8 cellular contexts compared by ENCODE assay signal in the genomic region with DNA sequence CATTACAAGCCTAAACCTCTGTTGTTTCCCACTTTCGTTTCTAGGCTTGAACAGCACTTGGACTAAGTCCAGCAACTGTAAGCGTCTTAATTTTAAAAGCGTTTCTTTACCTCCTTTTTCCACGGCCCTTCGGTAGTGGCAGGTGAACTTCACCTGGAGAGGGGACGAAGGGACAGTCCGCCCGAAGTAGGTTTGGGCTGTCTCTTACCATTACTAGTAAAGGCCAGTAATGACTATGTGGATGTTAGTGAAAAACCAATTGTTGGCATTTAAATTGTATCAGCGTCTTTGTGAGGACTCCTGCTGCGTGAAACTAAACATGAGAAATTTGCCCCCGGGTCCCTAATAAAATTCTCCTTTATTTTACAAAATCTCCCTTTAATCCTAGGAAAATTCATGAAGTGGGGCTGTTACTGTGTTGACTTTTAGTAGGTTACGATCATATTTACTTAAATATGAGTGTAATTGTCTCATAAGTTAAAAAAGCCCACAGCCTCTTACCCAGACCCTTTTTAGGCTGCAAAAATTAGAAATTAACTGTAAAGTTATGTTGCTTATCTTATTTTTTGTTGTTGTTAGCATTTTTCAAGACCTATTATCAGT. TPM values are rescaled to one million over a fixed set of nuclear protein-coding genes. Genes with fewer than 3 reads are reported as not detected.
DNase-seq lines count a peak whose midpoint lies in the region; ATAC-seq and TF ChIP-seq lines count a peak whose summit lies in the region.

No MANE protein-coding gene starts in this region.

- no peaks in the 10 kb centered on the region for H3K9me3 Mint-ChIP-seq in activated CD4-positive, alpha-beta memory T cell treated with anti-CD3 and anti-CD28 coated beads, Interleukin-2, amount 10 ng/mL, durations not matched to agents 7 days and 5 days

- intact Hi-C loops in A673 (cut with micrococcal nuclease; ENCODE audit: unreplicated experiment) (loop anchor here (10.0 kb wide), 1 partner anchor 341 kb away; no protein-coding TSS in a partner anchor), heart right ventricle (cut with DNase I) (loop anchor here in 9 of 10 donors (1.0 to 10.0 kb wide), 10 partner anchors 68 to 351 kb away; partner anchors contain the start of genes RB1 (in 7 of the 9) and MED4 (in 4 of the 9)), sigmoid colon (cut with DNase I) (loop anchor here (1.0 to 5.0 kb wide), 7 partner anchors 69 to 743 kb away; partner anchors contain the start of genes FNDC3A, MED4, NUDT15 and RB1)

- H3K27ac ChIP-seq in A673 (ENCODE audit: low read depth, low read length, poor library complexity, severe bottlenecking) (peak overlapping the region; percentile 97), heart right ventricle (peak overlapping the region; percentile 98 to 100 (median 100)), sigmoid colon (peak overlapping the region; percentile 96 to 100 (median 99))

- H3K4me1 ChIP-seq in A673 (ENCODE audit: insufficient read depth, low read length, poor library complexity, severe bottlenecking) (peaks cover 31% of the 10 kb centered on the region), heart right ventricle (peaks cover 0 to 62% (median 52%) of the 10 kb centered on the region in 9 donors), sigmoid colon (peaks cover 0 to 53% (median 39%) of the 10 kb centered on the region in 4 donors)

- peak overlapping the region; percentile 90 for H3K4me3 Mint-ChIP-seq in activated CD4-positive, alpha-beta memory T cell treated with anti-CD3 and anti-CD28 coated beads, Interleukin-2, amount 10 ng/mL, durations not matched to agents 7 days and 5 days

- H3K27ac Mint-ChIP-seq in activated CD4-positive, alpha-beta memory T cell treated with anti-CD3 and anti-CD28 coated beads, Interleukin-2, amount 10 ng/mL, durations not matched to agents 7 days and 5 days = peak overlapping the region; percentile 86

- ATAC-seq in heart right ventricle = peak in 5 of 8 donors; percentile 1 to 3 (median 2)

- DNase-seq in A673 (ENCODE audit: low spot score) = no peak
- DNase-seq in H7 = peak; percentile 13
- no peak for DNase-seq in activated CD4-positive, alpha-beta memory T cell treated with anti-CD3 and anti-CD28 coated beads, Interleukin-2, amount 10 ng/mL, durations not matched to agents 7 days and 5 days
- DNase-seq in heart right ventricle = no peak
- DNase-seq in sigmoid colon = peak; percentile 65
- DNase-seq in activated effector memory CD4-positive, alpha-beta T cell treated with anti-CD3 and anti-CD28 coated beads, Interleukin-2, amount 50 U/mL, for 16 hours = no peak
- no peak for DNase-seq in COLO829 (ENCODE audit: low spot score)
- no peak for DNase-seq in NCI-H2171 (lab: John Stamatoyannopoulos, UW)

- BruUV-seq in A673 (replicated peaks; lab: Mats Ljungman, UMichigan) = TSS peak; percentile 42

- POLR2A ChIA-PET in A673 (lab: Charles Lee; ENCODE audit: low non-redundant PET) = no interaction called here
- POLR2A ChIA-PET in activated CD4-positive, alpha-beta memory T cell treated with anti-CD3 and anti-CD28 coated beads, Interleukin-2, amount 10 ng/mL, durations not matched to agents 7 days and 5 days (lab: Charles Lee) = interaction anchor here (0.8 to 2.5 kb wide), 14 partner anchors 11 to 329 kb away, joined by 3 to 46 read pairs (median 7); partner anchors contain the start of genes NUDT15, RB1 and RCBTB2

- 0 to 1% methylated on average over 12 of the region's 12 CpGs for WGBS in heart right ventricle, 2 donors
- WGBS in sigmoid colon, 2 donors = 0 to 1% methylated on average over 12 of the region's 12 CpGs

- CTCF ChIA-PET in A673 (lab: Charles Lee) = no interaction called here
- CTCF ChIA-PET in activated CD4-positive, alpha-beta memory T cell treated with anti-CD3 and anti-CD28 coated beads, Interleukin-2, amount 10 ng/mL, durations not matched to agents 7 days and 5 days (lab: Charles Lee) = interaction anchor here (1.1 to 2.4 kb wide), 5 partner anchors 13 to 139 kb away, joined by 3 to 16 read pairs (median 4); partner anchors contain the start of gene MED4

- no peak for TF ChIP-seq POLR2A in sigmoid colon (IDR thresholded peaks at IDR 0.05)

- H3K36me3 Mint-ChIP-seq in activated CD4-positive, alpha-beta memory T cell treated with anti-CD3 and anti-CD28 coated beads, Interleukin-2, amount 10 ng/mL, durations not matched to agents 7 days and 5 days (ENCODE audit: low read depth) = peaks cover 33% of the 10 kb centered on the region

- H3K27me3 ChIP-seq in A673 (replicated peaks; ENCODE audit: insufficient read depth, low read depth, low read length, poor library complexity) (no peaks in the 10 kb centered on the region), H7 (ENCODE audit: control insufficient read depth, insufficient read depth, low read length) (0 out of 2 replicates have a peak, but pooled peaks cover 1% of the 10 kb centered on the region), heart right ventricle (no peaks in the 10 kb centered on the region), sigmoid colon (no peaks in the 10 kb centered on the region)

- TF ChIP-seq CTCF in A673 (conservative IDR thresholded peaks at IDR 0.05; ENCODE audit: low read depth, low read length) = no peak
- no peak for TF ChIP-seq CTCF in heart right ventricle (IDR thresholded peaks at IDR 0.05)
- no peak for TF ChIP-seq CTCF in sigmoid colon (IDR thresholded peaks at IDR 0.05)

- H3K4me3 ChIP-seq in A673 (ENCODE audit: low read depth, low read length, poor library complexity, severe bottlenecking) = peak overlapping the region; percentile 98
- H3K4me3 ChIP-seq in H7 (ENCODE audit: insufficient read depth, low read depth, low read length) = peak overlapping the region; percentile 97
- H3K4me3 ChIP-seq in heart right ventricle = peak overlapping the region; percentile 86 to 100 (median 97)
- peak overlapping the region; percentile 86 to 98 (median 94) for H3K4me3 ChIP-seq in sigmoid colon

- H3K36me3 ChIP-seq in A673 (ENCODE audit: insufficient read depth, low read length, poor library complexity, severe bottlenecking) (peaks cover under 1% of the 10 kb centered on the region), H7 (replicated peaks; ENCODE audit: control insufficient read depth, insufficient read depth, low read length) (no peaks in the 10 kb centered on the region), heart right ventricle (peaks cover 0 to 27% (median 0%) of the 10 kb centered on the region in 9 donors), sigmoid colon (no peaks in the 10 kb centered on the region)

- TF ChIP-seq EP300 in sigmoid colon (IDR thresholded peaks at IDR 0.05) = no peak

- no peaks in the 10 kb centered on the region for H3K9me3 ChIP-seq in A673 (ENCODE audit: low read depth, low read length, poor library complexity, severe bottlenecking)
- H3K9me3 ChIP-seq in heart right ventricle = no peaks in the 10 kb centered on the region
- H3K9me3 ChIP-seq in sigmoid colon = no peaks in the 10 kb centered on the region

- H3K27me3 Mint-ChIP-seq in activated CD4-positive, alpha-beta memory T cell treated with anti-CD3 and anti-CD28 coated beads, Interleukin-2, amount 10 ng/mL, durations not matched to agents 7 days and 5 days = peaks cover 25% of the 10 kb centered on the region

- H3K4me1 Mint-ChIP-seq in activated CD4-positive, alpha-beta memory T cell treated with anti-CD3 and anti-CD28 coated beads, Interleukin-2, amount 10 ng/mL, durations not matched to agents 7 days and 5 days = peaks cover 40% of the 10 kb centered on the region

RNA-seq across cellular contexts. Expression of gene ITM2B, which starts 1.0 kb away (rescaled TPM):
- total RNA-seq in A673 (2021) = 168 and 190 TPM in 2 replicates
- total RNA-seq in H7 (2014; rRNA removed; shearing (Covaris generic)) = 197 and 251 TPM in 2 replicates
- total RNA-seq in activated CD4-positive, alpha-beta memory T cell treated with anti-CD3 and anti-CD28 coated beads, Interleukin-2, amount 10 ng/mL, durations not matched to agents 7 days and 5 days = 100 to 1,000 TPM; 226 to 227 TPM
- 100 to 1,000 TPM; 434 to 636 (median 511) TPM for total RNA-seq in heart right ventricle
- polyA plus RNA-seq in heart right ventricle = 100 to 1,000 TPM; 272 to 343 TPM
- 100 to 1,000 TPM; 266 to 478 (median 371) TPM for total RNA-seq in sigmoid colon
- 100 to 1,000 TPM; 147 to 285 (median 154) TPM for polyA plus RNA-seq in sigmoid colon

Comparison
In these comparisons a context has a peak if more than half of its experiments do, and no peak if none do; other contexts are left out.
1. DNase-seq: peak in H7 (single experiment) and sigmoid colon (single experiment); none in A673 (single experiment), activated CD4-positive, alpha-beta memory T cell treated with anti-CD3 and anti-CD28 coated beads, Interleukin-2, amount 10 ng/mL, durations not matched to agents 7 days and 5 days (single experiment), heart right ventricle (0 of 2), activated effector memory CD4-positive, alpha-beta T cell treated with anti-CD3 and anti-CD28 coated beads, Interleukin-2, amount 50 U/mL, for 16 hours (single experiment), COLO829 (single experiment) and NCI-H2171 (single experiment).
2. Peak in every context shown above with its lines, with median percentiles within 50 percentile points of each other: H3K27ac ChIP-seq and H3K4me3 ChIP-seq.